In genomic region chr16:31269973-31270372, GRCh38 we compare ENCODE assay signal across 17 cellular contexts. TPM values are rescaled to one million over a fixed set of nuclear protein-coding genes. Genes with fewer than 3 reads are reported as not detected.
"Had no signal": no experiment of that assay in that cellular context is flagged by ENCODE, and none has a peak within 500 bp of the region (broad histone marks: within the 10 kb centered on the region; RNA-seq: fewer than 3 reads in every experiment).

No MANE protein-coding gene starts in this region.

RNA-seq across cellular contexts. Expression of gene ITGAM, which starts 10.2 kb away (rescaled TPM):
- total RNA-seq: lung microvascular endothelial cell had no signal

RNA-seq across cellular contexts. Expression of gene PYDC1, which starts 53.0 kb away (rescaled TPM):
- total RNA-seq: colonic mucosa, dermis microvascular lymphatic vessel endothelial cell, endodermal cell, esophagus mucosa, esophagus squamous epithelium, gastrocnemius medialis, glomerular endothelial cell, heart right ventricle, kidney epithelial cell, left cardiac atrium, left lung, left ventricle myocardium superior, lower lobe of right lung, lung microvascular endothelial cell, mononuclear cell, mucosa of gallbladder had no signal
- polyA plus RNA-seq: heart right ventricle, keratinocyte had no signal

RNA-seq across cellular contexts. Expression of gene TRIM72, which starts 56.1 kb away (rescaled TPM):
- total RNA-seq: dermis microvascular lymphatic vessel endothelial cell, esophagus squamous epithelium, glomerular endothelial cell, kidney epithelial cell, lung microvascular endothelial cell had no signal
- polyA plus RNA-seq: keratinocyte had no signal
